In genomic region chr3:186614266-186614596, GRCh38 we compare ENCODE assay signal across 14 cellular contexts. TPM values are rescaled to one million over a fixed set of nuclear protein-coding genes. Genes with fewer than 3 reads are reported as not detected.
A peak's percentile ranks its signal among the peaks of the same experiment; 100 is the strongest.
DNase-seq lines count a peak whose midpoint lies in the region; ATAC-seq and TF ChIP-seq lines count a peak whose summit lies in the region.
"Had no signal": no experiment of that assay in that cellular context is flagged by ENCODE, and none has a peak within 500 bp of the region (broad histone marks: within the 10 kb centered on the region; RNA-seq: fewer than 3 reads in every experiment).

No MANE protein-coding gene starts in this region.

- H3K36me3 Mint-ChIP-seq in activated CD4-positive, alpha-beta T cell treated with anti-CD3 and anti-CD28 coated beads for 36 hours (ENCODE audit: low read depth) = no peaks in the 10 kb centered on the region

- no peaks in the 10 kb centered on the region for H3F3A ChIP-seq in OCI-LY1 (ENCODE audit: insufficient read depth, low read length)

- H3K4me1 ChIP-seq in OCI-LY1 (ENCODE audit: insufficient read depth, low read length, severe bottlenecking) (peaks cover 27% of the 10 kb centered on the region), hepatocyte (ENCODE audit: insufficient read depth) (no peaks in the 10 kb centered on the region)

- intact Hi-C loops in activated CD4-positive, alpha-beta T cell treated with anti-CD3 and anti-CD28 coated beads for 36 hours (cut with DNase I, micrococcal nuclease) = loop anchor here (1.0 to 10.0 kb wide), 5 partner anchors 44 to 551 kb away; partner anchors contain the start of genes DNAJB11 (in 1 of the 2) and EIF4A2 (in 1 of the 2)
- intact Hi-C loops in dorsolateral prefrontal cortex (cut with DNase I) = loop anchor here (2.0 to 10.0 kb wide), 2 partner anchors 171 to 209 kb away; partner anchors contain the start of gene EIF4A2 (in 1 of the 2)

- H4K20me1 ChIP-seq in OCI-LY1 (ENCODE audit: insufficient read depth, low read length) = no peaks in the 10 kb centered on the region
- H4K20me1 ChIP-seq in hepatocyte (ENCODE audit: insufficient read depth, poor library complexity, severe bottlenecking) = no peaks in the 10 kb centered on the region

- H3K9ac ChIP-seq in OCI-LY1 (ENCODE audit: low read length) = no peak overlapping the region; the same call in 1 of the 2 replicates

- H3K27me3 Mint-ChIP-seq in activated CD4-positive, alpha-beta T cell treated with anti-CD3 and anti-CD28 coated beads for 36 hours = peaks cover 25% of the 10 kb centered on the region

- H3K79me2 ChIP-seq in OCI-LY1 (ENCODE audit: insufficient read depth, low read length) (no peaks in the 10 kb centered on the region), hepatocyte (no peaks in the 10 kb centered on the region)

- H3K4me3 ChIP-seq in OCI-LY1 (ENCODE audit: low read depth, low read length, poor library complexity, severe bottlenecking) (peak overlapping the region; percentile 32), dorsolateral prefrontal cortex (no peak overlapping the region), hepatocyte (no peak overlapping the region)

- H3K27ac ChIP-seq in OCI-LY1 (ENCODE audit: low read depth, low read length, poor library complexity, severe bottlenecking) (no peak overlapping the region), dorsolateral prefrontal cortex (no peak overlapping the region), hepatocyte (no peak overlapping the region)

- no peak for TF ChIP-seq CTCF in OCI-LY1 (IDR thresholded peaks at IDR 0.05; ENCODE audit: low read length)
- TF ChIP-seq CTCF in dorsolateral prefrontal cortex (IDR thresholded peaks at IDR 0.05 in 54 of 56, conservative IDR thresholded peaks at IDR 0.05 in 2 of 56; ENCODE audit: low read depth in 1 of 56, partially characterized antibody in 56 of 56) = no peak
- TF ChIP-seq CTCF in hepatocyte (IDR thresholded peaks at IDR 0.05; ENCODE audit: poor library complexity) = no peak

- H3K9me3 ChIP-seq in OCI-LY1 (ENCODE audit: low read length) (no peaks in the 10 kb centered on the region), hepatocyte (ENCODE audit: low read depth) (no peaks in the 10 kb centered on the region)

- 81% methylated on average over 6 of the region's 6 CpGs for WGBS in hepatocyte (ENCODE audit: low lambda C conversion rate, missing lambda C conversion rate)

- H3K4me2 ChIP-seq in OCI-LY1 (ENCODE audit: low read length) (peak overlapping the region; percentile 62), hepatocyte (no peak overlapping the region)

- H3K27me3 ChIP-seq in OCI-LY1 (ENCODE audit: insufficient read depth, low read length) (0 out of 2 replicates have a peak, but pooled peaks cover 5% of the 10 kb centered on the region), dorsolateral prefrontal cortex (no peaks in the 10 kb centered on the region), hepatocyte (no peaks in the 10 kb centered on the region)

- H3K4me1 Mint-ChIP-seq in activated CD4-positive, alpha-beta T cell treated with anti-CD3 and anti-CD28 coated beads for 36 hours = peaks cover 23% of the 10 kb centered on the region

- no peaks in the 10 kb centered on the region for H3K9me2 ChIP-seq in OCI-LY1 (ENCODE audit: low read depth, low read length)
- H3K9me2 ChIP-seq in hepatocyte (replicated peaks; ENCODE audit: insufficient read depth) = no peaks in the 10 kb centered on the region

- no peak overlapping the region for H3K27ac Mint-ChIP-seq in activated CD4-positive, alpha-beta T cell treated with anti-CD3 and anti-CD28 coated beads for 36 hours
- H3K27ac Mint-ChIP-seq: activated B cell treated with CpG ODN at 0.5 μM for 24 hours had no signal

- peak overlapping the region; percentile 37 for H3K4me3 Mint-ChIP-seq in activated CD4-positive, alpha-beta T cell treated with anti-CD3 and anti-CD28 coated beads for 36 hours
- H3K4me3 Mint-ChIP-seq: activated B cell treated with CpG ODN at 0.5 μM for 24 hours had no signal

- POLR2A ChIA-PET in activated CD4-positive, alpha-beta T cell treated with anti-CD3 and anti-CD28 coated beads for 36 hours (lab: Charles Lee) = interaction anchor here (0.7 to 1.1 kb wide), 2 partner anchors 15 to 168 kb away, joined by 3 read pairs; no protein-coding TSS in a partner anchor

- H2AFZ ChIP-seq in OCI-LY1 (ENCODE audit: low read length) = no peak overlapping the region
- no peak overlapping the region for H2AFZ ChIP-seq in hepatocyte

- CTCF ChIA-PET in activated CD4-positive, alpha-beta T cell treated with anti-CD3 and anti-CD28 coated beads for 36 hours (lab: Charles Lee) = interaction anchor here (0.6 to 5.7 kb wide), 38 partner anchors 10 to 954 kb away, joined by 3 to 90 read pairs (median 5); partner anchors contain the start of genes CRYGS and DNAJB11

- no peaks in the 10 kb centered on the region for H3K9me3 Mint-ChIP-seq in activated CD4-positive, alpha-beta T cell treated with anti-CD3 and anti-CD28 coated beads for 36 hours (ENCODE audit: low read depth)
- H3K9me3 Mint-ChIP-seq: activated B cell treated with CpG ODN at 0.5 μM for 24 hours had no signal

- H3K36me3 ChIP-seq in OCI-LY1 (ENCODE audit: insufficient read depth, low read length) = no peaks in the 10 kb centered on the region
- H3K36me3 ChIP-seq in hepatocyte (replicated peaks; ENCODE audit: insufficient read depth, low read depth) = no peaks in the 10 kb centered on the region

- ATAC-seq in activated CD4-positive, alpha-beta T cell treated with anti-CD3 and anti-CD28 coated beads for 36 hours = no peak

- no peak for DNase-seq in activated CD4-positive, alpha-beta T cell treated with anti-CD3 and anti-CD28 coated beads for 36 hours
- DNase-seq in activated CD4-positive, alpha-beta T cell treated with anti-CD3 and anti-CD28 coated beads for 48 hours = no peak
- DNase-seq in lung microvascular endothelial cell (ENCODE audit: low read depth in 2 of 2) (peak; percentile 7 to 49), dorsolateral prefrontal cortex (no peak), hepatocyte (ENCODE audit: low spot score) (no peak)
- DNase-seq: NCI-H510A had no signal

RNA-seq across cellular contexts. Expression of gene AHSG, which starts 1.4 kb away (rescaled TPM):
- not detected for total RNA-seq in activated CD4-positive, alpha-beta T cell treated with anti-CD3 and anti-CD28 coated beads for 36 hours
- total RNA-seq in lung microvascular endothelial cell (not detected in 2 replicates), dorsolateral prefrontal cortex (1 to 10 TPM in 5 of 120 experiments, under 1 TPM in 62, not detected in 53; 0.25 to 1.4 (median 0.52) TPM), hepatocyte (559 and 660 TPM in 2 replicates)
- 328 and 568 TPM in 2 replicates for polyA plus RNA-seq in hepatocyte
- total RNA-seq: A172, activated B cell treated with CpG ODN at 0.5 μM for 24 hours, aorta, epithelial cell of proximal tubule, G401, glomerular endothelial cell, omental fat pad had no signal

RNA-seq across cellular contexts. Expression of gene FETUB, which starts 26.0 kb away (rescaled TPM):
- not detected for total RNA-seq in activated CD4-positive, alpha-beta T cell treated with anti-CD3 and anti-CD28 coated beads for 36 hours
- not detected in 2 replicates for total RNA-seq in lung microvascular endothelial cell
- 1 to 10 TPM in 14 of 120 experiments, under 1 TPM in 51, not detected in 55; 0.29 to 2.1 (median 0.60) TPM for total RNA-seq in dorsolateral prefrontal cortex
- 5.7 and 7.2 TPM in 2 replicates for total RNA-seq in hepatocyte
- polyA plus RNA-seq in hepatocyte = 3.2 and 5.8 TPM in 2 replicates
- total RNA-seq: activated B cell treated with CpG ODN at 0.5 μM for 24 hours, aorta, epithelial cell of proximal tubule, G401, glomerular endothelial cell, omental fat pad had no signal
- polyA plus RNA-seq: aorta had no signal

RNA-seq across cellular contexts. Expression of gene DNAJB11, which starts 43.7 kb away (rescaled TPM):
- total RNA-seq in activated CD4-positive, alpha-beta T cell treated with anti-CD3 and anti-CD28 coated beads for 36 hours = 10 to 100 TPM; 30.9 to 36.6 TPM
- total RNA-seq in lung microvascular endothelial cell (36.8 and 60.7 TPM in 2 replicates), dorsolateral prefrontal cortex (10 to 100 TPM; 13.8 to 50.8 (median 25.0) TPM), hepatocyte (103 and 115 TPM in 2 replicates)
- polyA plus RNA-seq in hepatocyte = 148 and 149 TPM in 2 replicates

RNA-seq across cellular contexts. Expression of gene TBCCD1, which starts 47.1 kb away (rescaled TPM):
- 10 to 100 TPM; 10.5 to 11.4 TPM for total RNA-seq in activated CD4-positive, alpha-beta T cell treated with anti-CD3 and anti-CD28 coated beads for 36 hours
- total RNA-seq in lung microvascular endothelial cell = 12.9 and 17.3 TPM in 2 replicates
- 10 to 100 TPM in 112 of 120 experiments, 1 to 10 TPM in 8; 9.0 to 18.1 (median 12.5) TPM for total RNA-seq in dorsolateral prefrontal cortex
- 13.1 and 13.4 TPM in 2 replicates for total RNA-seq in hepatocyte
- 13.5 and 14.9 TPM in 2 replicates for polyA plus RNA-seq in hepatocyte

RNA-seq across cellular contexts. Expression of gene HRG, which starts 51.6 kb away (rescaled TPM):
- under 1 TPM in 1 of 2 experiments, not detected in 1; 0.11 TPM for total RNA-seq in activated CD4-positive, alpha-beta T cell treated with anti-CD3 and anti-CD28 coated beads for 36 hours
- total RNA-seq in lung microvascular endothelial cell (not detected in 2 replicates), dorsolateral prefrontal cortex (1 to 10 TPM in 1 of 120 experiments, under 1 TPM in 10, not detected in 109; 0.14 to 1.0 (median 0.42) TPM), hepatocyte (1.7 and 3.8 TPM in 2 replicates)
- polyA plus RNA-seq in hepatocyte = 2.1 and 5.7 TPM in 2 replicates
- total RNA-seq: A172, activated B cell treated with CpG ODN at 0.5 μM for 24 hours, aorta, epithelial cell of proximal tubule, G401, glomerular endothelial cell, omental fat pad had no signal
- polyA plus RNA-seq: aorta had no signal

Comparison
In these comparisons a context has a peak if more than half of its experiments do, and no peak if none do; other contexts are left out.
1. DNase-seq: peak in lung microvascular endothelial cell (2 of 2); none in activated CD4-positive, alpha-beta T cell treated with anti-CD3 and anti-CD28 coated beads for 36 hours (single experiment), activated CD4-positive, alpha-beta T cell treated with anti-CD3 and anti-CD28 coated beads for 48 hours (single experiment), dorsolateral prefrontal cortex (0 of 10) and hepatocyte (single experiment).
2. RNA of gene AHSG, which starts 1.4 kb away (total RNA-seq): 559 to 660 TPM in hepatocyte; 0.25 to 1.4 TPM in dorsolateral prefrontal cortex, not detected in activated CD4-positive, alpha-beta T cell treated with anti-CD3 and anti-CD28 coated beads for 36 hours and not detected in lung microvascular endothelial cell; every median in the first group is over 100 times any median in the second.